1 cellular context compared by ENCODE assay signal in the genomic region with DNA sequence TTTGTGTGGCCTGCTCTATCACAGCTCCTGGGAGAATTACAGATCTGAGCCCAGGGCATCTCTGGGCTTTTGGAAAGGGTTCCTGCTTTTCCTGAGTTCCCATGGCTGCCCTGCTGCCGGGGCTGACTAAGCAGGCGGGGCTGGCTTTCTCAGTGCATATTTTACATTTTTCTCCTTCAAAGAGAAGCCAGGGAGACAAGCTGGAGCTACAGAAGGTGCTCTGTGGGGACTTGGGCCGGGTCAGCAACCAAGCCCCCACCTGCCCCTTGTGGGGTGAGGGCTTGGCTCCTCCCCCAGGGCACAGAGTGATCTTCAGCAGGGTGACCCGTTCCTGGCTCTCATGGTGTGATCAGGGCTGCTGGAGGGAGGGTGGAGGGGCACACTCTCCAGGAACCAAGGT.
TF ChIP-seq lines count a peak whose summit lies in the region.

No MANE protein-coding gene starts in this region.

TF ChIP-seq in HepG2, 621 proteins besides CTCF, POLR2A, EP300 and RAD21:
- TF ChIP-seq ZFX (CRISPR knock-in tag; IDR thresholded peaks at IDR 0.05; ENCODE audit: low read depth) (no peak), KMT2B (CRISPR knock-in tag; IDR thresholded peaks at IDR 0.05) (no peak), TOPORS (CRISPR knock-in tag; IDR thresholded peaks at IDR 0.05) (no peak), REPIN1 (CRISPR knock-in tag; IDR thresholded peaks at IDR 0.05; ENCODE audit: borderline replicate concordance, low read depth) (no peak), CAMTA2 (CRISPR knock-in tag; IDR thresholded peaks at IDR 0.05; ENCODE audit: borderline replicate concordance) (no peak), HMG20A (CRISPR knock-in tag; IDR thresholded peaks at IDR 0.05; ENCODE audit: borderline replicate concordance) (no peak), ZZZ3 (CRISPR knock-in tag; IDR thresholded peaks at IDR 0.05; ENCODE audit: borderline replicate concordance) (no peak), MBD4 (IDR thresholded peaks at IDR 0.05; ENCODE audit: borderline replicate concordance, low read length) (no peak)
- TF ChIP-seq, protein P1, sequence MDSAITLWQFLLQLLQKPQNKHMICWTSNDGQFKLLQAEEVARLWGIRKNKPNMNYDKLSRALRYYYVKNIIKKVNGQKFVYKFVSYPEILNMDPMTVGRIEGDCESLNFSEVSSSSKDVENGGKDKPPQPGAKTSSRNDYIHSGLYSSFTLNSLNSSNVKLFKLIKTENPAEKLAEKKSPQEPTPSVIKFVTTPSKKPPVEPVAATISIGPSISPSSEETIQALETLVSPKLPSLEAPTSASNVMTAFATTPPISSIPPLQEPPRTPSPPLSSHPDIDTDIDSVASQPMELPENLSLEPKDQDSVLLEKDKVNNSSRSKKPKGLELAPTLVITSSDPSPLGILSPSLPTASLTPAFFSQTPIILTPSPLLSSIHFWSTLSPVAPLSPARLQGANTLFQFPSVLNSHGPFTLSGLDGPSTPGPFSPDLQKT (CRISPR knock-in tag; IDR thresholded peaks at IDR 0.05; ENCODE audit: borderline replicate concordance), result no peak
- TF ChIP-seq, protein P2, sequence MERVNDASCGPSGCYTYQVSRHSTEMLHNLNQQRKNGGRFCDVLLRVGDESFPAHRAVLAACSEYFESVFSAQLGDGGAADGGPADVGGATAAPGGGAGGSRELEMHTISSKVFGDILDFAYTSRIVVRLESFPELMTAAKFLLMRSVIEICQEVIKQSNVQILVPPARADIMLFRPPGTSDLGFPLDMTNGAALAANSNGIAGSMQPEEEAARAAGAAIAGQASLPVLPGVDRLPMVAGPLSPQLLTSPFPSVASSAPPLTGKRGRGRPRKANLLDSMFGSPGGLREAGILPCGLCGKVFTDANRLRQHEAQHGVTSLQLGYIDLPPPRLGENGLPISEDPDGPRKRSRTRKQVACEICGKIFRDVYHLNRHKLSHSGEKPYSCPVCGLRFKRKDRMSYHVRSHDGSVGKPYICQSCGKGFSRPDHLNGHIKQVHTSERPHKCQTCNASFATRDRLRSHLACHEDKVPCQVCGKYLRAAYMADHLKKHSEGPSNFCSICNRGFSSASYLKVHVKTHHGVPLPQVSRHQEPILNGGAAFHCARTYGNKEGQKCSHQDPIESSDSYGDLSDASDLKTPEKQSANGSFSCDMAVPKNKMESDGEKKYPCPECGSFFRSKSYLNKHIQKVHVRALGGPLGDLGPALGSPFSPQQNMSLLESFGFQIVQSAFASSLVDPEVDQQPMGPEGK (CRISPR knock-in tag; IDR thresholded peaks at IDR 0.05), result no peak
